8 cellular contexts compared by ENCODE assay signal in the genomic region with DNA sequence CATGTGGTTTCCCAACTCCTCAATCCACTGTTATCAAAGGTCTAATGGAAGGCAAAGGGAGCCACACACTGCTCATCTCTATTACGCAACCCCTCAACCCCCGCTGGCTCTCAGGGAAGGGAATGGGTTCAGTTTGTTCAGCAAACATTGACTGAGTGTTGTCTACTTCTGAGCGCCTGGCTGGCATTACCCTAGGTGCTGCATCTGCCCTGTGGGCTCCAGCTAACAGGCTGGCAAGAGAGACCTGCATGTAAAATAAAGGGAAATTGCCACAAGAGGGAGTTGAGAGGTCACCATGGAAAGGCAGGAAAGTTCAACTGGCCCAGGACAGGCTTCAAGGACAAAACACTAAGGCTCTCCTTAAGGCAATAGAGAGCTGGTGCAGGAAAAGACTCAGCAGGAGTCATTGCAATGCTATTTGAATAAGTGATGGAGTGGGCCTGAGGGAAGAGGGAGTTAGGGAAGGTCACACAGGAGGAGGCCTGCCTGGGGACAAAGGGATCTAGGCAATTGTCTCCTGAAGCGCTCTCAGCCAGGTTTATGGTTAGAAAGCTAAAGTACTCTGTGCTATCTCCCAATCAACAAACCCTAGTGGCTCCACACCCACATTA. TPM values are rescaled to one million over a fixed set of nuclear protein-coding genes. Genes with fewer than 3 reads are reported as not detected.
DNase-seq lines count a peak whose midpoint lies in the region; ATAC-seq, FAIRE-seq and TF ChIP-seq lines count a peak whose summit lies in the region.

No MANE protein-coding gene starts in this region.

- H3K4me1 ChIP-seq in ACC112 (ENCODE audit: control insufficient read depth, insufficient read depth, low read length, unreplicated experiment) (peaks cover 41% of the 10 kb centered on the region), OCI-LY3 (ENCODE audit: low read length) (peaks cover 19% of the 10 kb centered on the region)

- TF ChIP-seq CTCF in OCI-LY3 (IDR thresholded peaks at IDR 0.05; ENCODE audit: low read depth, low read length) (peak; percentile 47), fibroblast of the aortic adventitia (IDR thresholded peaks at IDR 0.05; ENCODE audit: insufficient read depth, low read length) (peak; percentile 23)

- H3K4me2 ChIP-seq in OCI-LY3 (ENCODE audit: low read length), result no peak overlapping the region

- H3K4me3 ChIP-seq in ACC112 (ENCODE audit: low read depth, low read length) (no peak overlapping the region), H7 (ENCODE audit: insufficient read depth, low read depth, low read length) (no peak overlapping the region), OCI-LY3 (ENCODE audit: low read length) (no peak overlapping the region), fibroblast of the aortic adventitia (ENCODE audit: low read depth, low read length) (no peak overlapping the region)

- H3K36me3 ChIP-seq in ACC112 (ENCODE audit: insufficient read depth, low read length) (no peaks in the 10 kb centered on the region), H7 (replicated peaks; ENCODE audit: control insufficient read depth, insufficient read depth, low read length) (no peaks in the 10 kb centered on the region), OCI-LY3 (replicated peaks; ENCODE audit: low read depth, low read length) (no peaks in the 10 kb centered on the region)

- H3K9ac ChIP-seq in OCI-LY3 (ENCODE audit: low read length), result no peak overlapping the region

- H3K27me3 ChIP-seq in ACC112 (ENCODE audit: insufficient read depth, low read length) (no peaks in the 10 kb centered on the region), H7 (ENCODE audit: control insufficient read depth, insufficient read depth, low read length) (peaks cover 67% of the 10 kb centered on the region), OCI-LY3 (ENCODE audit: low read depth, low read length) (no peaks in the 10 kb centered on the region)

- H3K27ac ChIP-seq in ACC112 (ENCODE audit: low read depth, low read length), result peak overlapping the region; percentile 29
- H3K27ac ChIP-seq in OCI-LY3 (ENCODE audit: low read length), result no peak overlapping the region

- DNase-seq in H7 (peak; percentile 86), fibroblast of the aortic adventitia (ENCODE audit: low read depth) (peak; percentile 44), GM12891 (ENCODE audit: insufficient read length, low spot score) (no peak)
- no peak for DNase-seq in activated naive CD4-positive, alpha-beta T cell treated with anti-CD3 and anti-CD28 coated beads, Interleukin-2, amount 50 U/mL, for 16 hours

- H3K79me2 ChIP-seq in ACC112 (ENCODE audit: control insufficient read depth, insufficient read depth, low read length, unreplicated experiment) (no peaks in the 10 kb centered on the region), OCI-LY3 (ENCODE audit: low read length) (no peaks in the 10 kb centered on the region)

- no peaks in the 10 kb centered on the region for H3K9me3 ChIP-seq in OCI-LY3 (ENCODE audit: insufficient read depth, low read length)

- no peak for TF ChIP-seq POLR2A in GM12891 (IDR thresholded peaks at IDR 0.05; ENCODE audit: low read depth, low read length)

- H4K20me1 ChIP-seq in OCI-LY3 (ENCODE audit: insufficient read depth, low read length), result no peaks in the 10 kb centered on the region

- H2AFZ ChIP-seq in ACC112 (ENCODE audit: low read length, unreplicated experiment) (peak overlapping the region; percentile 29), OCI-LY3 (ENCODE audit: low read depth, low read length) (no peak overlapping the region)

- FAIRE-seq in GM12891 (lab: Jason Lieb, UNC), result no peak

- ATAC-seq in GM18858 (IDR thresholded peaks at IDR 0.05; ENCODE audit: unreplicated experiment) (no peak), GM21528 (IDR thresholded peaks at IDR 0.05; ENCODE audit: low FRiP score, unreplicated experiment) (no peak)

TF ChIP-seq in GM12891, 5 proteins besides CTCF, POLR2A, EP300 and RAD21:
- no peak for TF ChIP-seq POLR2AphosphoS5 (IDR thresholded peaks at IDR 0.05; ENCODE audit: low read depth, low read length)
- no peak for TF ChIP-seq POU2F2 (IDR thresholded peaks at IDR 0.05; ENCODE audit: low read depth, low read length)
- no peak for TF ChIP-seq TAF1 (IDR thresholded peaks at IDR 0.05; ENCODE audit: low read depth, low read length)
- TF ChIP-seq PAX5 (IDR thresholded peaks at IDR 0.05; ENCODE audit: insufficient read depth, low read length, severe bottlenecking), result no peak
- TF ChIP-seq SPI1 (IDR thresholded peaks at IDR 0.05; ENCODE audit: low read depth, low read length), result no peak

RNA-seq across cellular contexts. Expression of a gene that starts 5.5 kb away (rescaled TPM):
- 8.7 and 9.1 TPM in 2 replicates for total RNA-seq in H7 (2014; rRNA removed; shearing (Covaris generic))
- 12.6 and 16.3 TPM in 2 replicates for total RNA-seq in fibroblast of the aortic adventitia (ENCODE audit: low replicate concordance)
- 10.6 TPM for polyA plus RNA-seq in GM12891 (2012; ENCODE audit: low read depth, missing spikeins)

RNA-seq across cellular contexts. Expression of a gene that starts 5.7 kb away (rescaled TPM):
- 3.0 and 3.4 TPM in 2 replicates for total RNA-seq in H7 (2014; rRNA removed; shearing (Covaris generic))
- total RNA-seq in fibroblast of the aortic adventitia (ENCODE audit: low replicate concordance), result 8.7 and 23.4 TPM in 2 replicates
- 8.6 TPM for polyA plus RNA-seq in GM12891 (2012; ENCODE audit: low read depth, missing spikeins)

RNA-seq across cellular contexts. Expression of a gene that starts 32.1 kb away (rescaled TPM):
- 0.30 and 0.52 TPM in 2 replicates for total RNA-seq in H7 (2014; rRNA removed; shearing (Covaris generic))
- total RNA-seq in fibroblast of the aortic adventitia (ENCODE audit: low replicate concordance), result 0.54 TPM in 1 of 2 replicates, not detected in the other
- 154 TPM for polyA plus RNA-seq in GM12891 (2012; ENCODE audit: low read depth, missing spikeins)

RNA-seq across cellular contexts. Expression of a gene that starts 57.0 kb away (rescaled TPM):
- total RNA-seq in H7 (2014; rRNA removed; shearing (Covaris generic)), result 50.1 and 58.1 TPM in 2 replicates
- total RNA-seq in fibroblast of the aortic adventitia (ENCODE audit: low replicate concordance), result 43.9 and 69.4 TPM in 2 replicates
- 4.0 TPM for polyA plus RNA-seq in GM12891 (2012; ENCODE audit: low read depth, missing spikeins)

Comparison
In these comparisons a context has a peak if more than half of its experiments do, and no peak if none do; other contexts are left out.
1. DNase-seq: peak in H7 (single experiment) and fibroblast of the aortic adventitia (single experiment); none in GM12891 (single experiment) and activated naive CD4-positive, alpha-beta T cell treated with anti-CD3 and anti-CD28 coated beads, Interleukin-2, amount 50 U/mL, for 16 hours (single experiment).